ENCODE assay signal across 12 cellular contexts in the genomic region with DNA sequence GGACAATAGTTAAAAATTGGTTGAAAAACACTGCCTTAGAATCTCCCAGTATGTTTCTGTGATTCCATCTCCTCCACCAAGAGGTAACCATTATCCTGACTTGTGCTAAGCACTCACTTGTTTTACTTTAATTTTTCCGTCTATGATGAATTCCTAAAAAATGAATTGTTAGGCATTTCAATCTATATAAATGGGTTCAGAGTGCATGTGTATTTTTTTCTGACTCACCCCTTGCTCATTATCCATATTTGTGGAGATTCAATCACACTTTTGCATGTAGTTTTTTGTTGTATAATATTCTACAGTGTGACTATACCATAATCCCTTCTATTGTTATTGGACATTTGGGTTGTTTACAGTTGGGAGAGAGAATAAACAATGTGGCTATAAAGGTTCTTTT. TPM values are rescaled to one million over a fixed set of nuclear protein-coding genes. Genes with fewer than 3 reads are reported as not detected.
DNase-seq lines count a peak whose midpoint lies in the region; ATAC-seq and TF ChIP-seq lines count a peak whose summit lies in the region.
"Had no signal": no experiment of that assay in that cellular context is flagged by ENCODE, and none has a peak within 500 bp of the region (broad histone marks: within the 10 kb centered on the region; RNA-seq: fewer than 3 reads in every experiment).

No MANE protein-coding gene starts in this region.

- H3K27me3 Mint-ChIP-seq in activated CD8-positive, alpha-beta memory T cell treated with anti-CD3 and anti-CD28 coated beads, Interleukin-2, amount 10 ng/mL, durations not matched to agents 7 days and 5 days = no peaks in the 10 kb centered on the region
- peaks cover 3% of the 10 kb centered on the region for H3K27me3 Mint-ChIP-seq in endothelial cell (ENCODE audit: unreplicated experiment)

- DNase-seq in activated CD8-positive, alpha-beta memory T cell treated with anti-CD3 and anti-CD28 coated beads, Interleukin-2, amount 10 ng/mL, durations not matched to agents 7 days and 5 days = no peak
- no peak for DNase-seq in activated CD8-positive, alpha-beta memory T cell treated with anti-CD3 and anti-CD28 coated beads for 24 hours
- DNase-seq in PC-3 (peak; percentile 74), endothelial cell (ENCODE audit: low spot score) (no peak), gastrocnemius medialis (no peak), NCI-H187 treated with DMSO at 0.1 percent for 48 hours (lab: John Stamatoyannopoulos, UW) (no peak)
- DNase-seq: hippocampal formation; NCI-H446 treated with DMSO at 0.1 percent for 48 hours; posterior cingulate gyrus; stimulated activated CD8-positive, alpha-beta memory T cell treated with anti-CD3 and anti-CD28 coated beads, Interleukin-4, amount 100 ng/mL, for 48 hours had no signal

- H3K27ac ChIP-seq in PC-3 (ENCODE audit: low read length) (peak overlapping the region; percentile 84), gastrocnemius medialis (peak overlapping the region in 3 of 4 donors; percentile 83 to 96 (median 88))

- peak overlapping the region; percentile 95 for H3K9ac ChIP-seq in PC-3 (ENCODE audit: low read length)

- no peaks in the 10 kb centered on the region for H4K20me1 ChIP-seq in PC-3 (ENCODE audit: low read length)

- H3K36me3 Mint-ChIP-seq in activated CD8-positive, alpha-beta memory T cell treated with anti-CD3 and anti-CD28 coated beads, Interleukin-2, amount 10 ng/mL, durations not matched to agents 7 days and 5 days = peaks cover 5% of the 10 kb centered on the region
- H3K36me3 Mint-ChIP-seq in endothelial cell (ENCODE audit: low read depth, unreplicated experiment) = peaks cover 5% of the 10 kb centered on the region

- no peaks in the 10 kb centered on the region for H3K9me2 ChIP-seq in PC-3 (replicated peaks; ENCODE audit: low read length)

- intact Hi-C loops in PC-3 (cut with micrococcal nuclease) (loop anchor here (5.0 kb wide), 1 partner anchor 159 kb away; no protein-coding TSS in a partner anchor), gastrocnemius medialis (cut with DNase I; ENCODE audit: low total_unique reads) (loop anchor here (5.0 kb wide), 1 partner anchor 361 kb away; no protein-coding TSS in a partner anchor)

- no peak for TF ChIP-seq POLR2A in gastrocnemius medialis (IDR thresholded peaks at IDR 0.05)

- peaks cover 44% of the 10 kb centered on the region for H3K4me1 Mint-ChIP-seq in activated CD8-positive, alpha-beta memory T cell treated with anti-CD3 and anti-CD28 coated beads, Interleukin-2, amount 10 ng/mL, durations not matched to agents 7 days and 5 days
- peaks cover 35% of the 10 kb centered on the region for H3K4me1 Mint-ChIP-seq in endothelial cell (ENCODE audit: unreplicated experiment)

- CTCF ChIA-PET in activated CD8-positive, alpha-beta memory T cell treated with anti-CD3 and anti-CD28 coated beads, Interleukin-2, amount 10 ng/mL, durations not matched to agents 7 days and 5 days (lab: Charles Lee) = interaction anchor here (4.9 to 9.7 kb wide), 3 partner anchors 45 to 168 kb away, joined by 49 to 110 read pairs (median 73); a partner anchor contains a TSS
- CTCF ChIA-PET in PC-3 (lab: Charles Lee) = no interaction called here

- H3K27me3 ChIP-seq in PC-3 (ENCODE audit: low read length) = no peaks in the 10 kb centered on the region
- no peaks in the 10 kb centered on the region for H3K27me3 ChIP-seq in gastrocnemius medialis

- H3K9me3 Mint-ChIP-seq in activated CD8-positive, alpha-beta memory T cell treated with anti-CD3 and anti-CD28 coated beads, Interleukin-2, amount 10 ng/mL, durations not matched to agents 7 days and 5 days (ENCODE audit: low read depth) = no peaks in the 10 kb centered on the region
- H3K9me3 Mint-ChIP-seq in endothelial cell (ENCODE audit: unreplicated experiment) = no peaks in the 10 kb centered on the region

- H3K79me2 ChIP-seq in PC-3 (ENCODE audit: low read length) = peaks cover 80% of the 10 kb centered on the region

- no peak overlapping the region for H2AFZ ChIP-seq in PC-3 (ENCODE audit: low read length)

- H3K27ac Mint-ChIP-seq in activated CD8-positive, alpha-beta memory T cell treated with anti-CD3 and anti-CD28 coated beads, Interleukin-2, amount 10 ng/mL, durations not matched to agents 7 days and 5 days = peak overlapping the region; percentile 59
- H3K27ac Mint-ChIP-seq in endothelial cell (ENCODE audit: unreplicated experiment) = no peak overlapping the region

- no TSS peak for BruUV-seq in PC-3 (replicated peaks; lab: Mats Ljungman, UMichigan)

- TF ChIP-seq CTCF in PC-3 (conservative IDR thresholded peaks at IDR 0.05; ENCODE audit: low read depth, low read length) = no peak
- no peak for TF ChIP-seq CTCF in endothelial cell (IDR thresholded peaks at IDR 0.05; ENCODE audit: unreplicated experiment)
- no peak for TF ChIP-seq CTCF in gastrocnemius medialis (IDR thresholded peaks at IDR 0.05 in 4 of 5, conservative IDR thresholded peaks at IDR 0.05 in 1 of 5)

- H3F3A ChIP-seq in PC-3 (ENCODE audit: low read length, unreplicated experiment) = peaks cover 5% of the 10 kb centered on the region

- in situ Hi-C loops in gastrocnemius medialis (cut with MboI; ENCODE audit: low sequenced_read_pairs in 4 of 4) = loop anchor here in 3 of 4 donors (10.0 to 25.0 kb wide), 3 partner anchors 111 to 361 kb away; a partner anchor contains a TSS

- H3K4me1 ChIP-seq in PC-3 (ENCODE audit: insufficient read depth, low read length) (peaks cover 24% of the 10 kb centered on the region), gastrocnemius medialis (peaks cover 44 to 47% of the 10 kb centered on the region in 2 donors)

- H3K36me3 ChIP-seq in PC-3 (ENCODE audit: low read depth, low read length) (no peaks in the 10 kb centered on the region), gastrocnemius medialis (no peaks in the 10 kb centered on the region)

- peak overlapping the region; percentile 93 for H3K4me2 ChIP-seq in PC-3 (ENCODE audit: low read length)

- peak overlapping the region; percentile 81 for H3K4me3 ChIP-seq in PC-3 (ENCODE audit: low read length)
- peak overlapping the region in 3 of 4 donors; percentile 79 to 97 (median 96) for H3K4me3 ChIP-seq in gastrocnemius medialis

- H3K9me3 ChIP-seq in PC-3 (ENCODE audit: low read length) (no peaks in the 10 kb centered on the region), gastrocnemius medialis (no peaks in the 10 kb centered on the region)

- POLR2A ChIA-PET in PC-3 (lab: Charles Lee; ENCODE audit: unreplicated experiment) = no interaction called here

- peak overlapping the region; percentile 63 for H3K4me3 Mint-ChIP-seq in activated CD8-positive, alpha-beta memory T cell treated with anti-CD3 and anti-CD28 coated beads, Interleukin-2, amount 10 ng/mL, durations not matched to agents 7 days and 5 days
- peak overlapping the region; percentile 73 for H3K4me3 Mint-ChIP-seq in endothelial cell (ENCODE audit: unreplicated experiment)

- no peak for ATAC-seq in activated CD8-positive, alpha-beta memory T cell treated with anti-CD3 and anti-CD28 coated beads, Interleukin-2, amount 10 ng/mL, durations not matched to agents 7 days and 5 days
- ATAC-seq in PC-3 (peak; percentile 37), gastrocnemius medialis (no peak), HG03432 (IDR thresholded peaks at IDR 0.05; ENCODE audit: unreplicated experiment) (no peak), GM21526 (IDR thresholded peaks at IDR 0.05; ENCODE audit: low FRiP score, unreplicated experiment) (no peak)

RNA-seq across cellular contexts. Expression of a gene that starts 1.3 kb away (rescaled TPM):
- 100 to 1,000 TPM; 116 to 141 TPM for total RNA-seq in activated CD8-positive, alpha-beta memory T cell treated with anti-CD3 and anti-CD28 coated beads, Interleukin-2, amount 10 ng/mL, durations not matched to agents 7 days and 5 days
- 154 and 176 TPM in 2 replicates for total RNA-seq in PC-3 (2014; rRNA removed)
- total RNA-seq in endothelial cell (ENCODE audit: unreplicated experiment) = 82.3 TPM
- 100 to 1,000 TPM; 107 to 146 (median 135) TPM for total RNA-seq in gastrocnemius medialis

RNA-seq across cellular contexts. Expression of a gene that starts 1.6 kb away (rescaled TPM):
- total RNA-seq in activated CD8-positive, alpha-beta memory T cell treated with anti-CD3 and anti-CD28 coated beads, Interleukin-2, amount 10 ng/mL, durations not matched to agents 7 days and 5 days = 10 to 100 TPM; 33.4 to 37.2 TPM
- total RNA-seq in PC-3 (2014; rRNA removed) (3.6 and 5.5 TPM in 2 replicates), endothelial cell (ENCODE audit: unreplicated experiment) (25.1 TPM), gastrocnemius medialis (10 to 100 TPM in 1 of 4 donors, 1 to 10 TPM in 3; 2.3 to 12.5 (median 3.5) TPM)

RNA-seq across cellular contexts. Expression of a gene that starts 42.9 kb away (rescaled TPM):
- total RNA-seq in activated CD8-positive, alpha-beta memory T cell treated with anti-CD3 and anti-CD28 coated beads, Interleukin-2, amount 10 ng/mL, durations not matched to agents 7 days and 5 days = 100 to 1,000 TPM; 193 to 242 TPM
- total RNA-seq in PC-3 (2014; rRNA removed) (32.1 and 33.5 TPM in 2 replicates), endothelial cell (ENCODE audit: unreplicated experiment) (241 TPM), gastrocnemius medialis (100 to 1,000 TPM; 298 to 491 (median 352) TPM)
